8 cellular contexts compared by ENCODE assay signal in the genomic region with DNA sequence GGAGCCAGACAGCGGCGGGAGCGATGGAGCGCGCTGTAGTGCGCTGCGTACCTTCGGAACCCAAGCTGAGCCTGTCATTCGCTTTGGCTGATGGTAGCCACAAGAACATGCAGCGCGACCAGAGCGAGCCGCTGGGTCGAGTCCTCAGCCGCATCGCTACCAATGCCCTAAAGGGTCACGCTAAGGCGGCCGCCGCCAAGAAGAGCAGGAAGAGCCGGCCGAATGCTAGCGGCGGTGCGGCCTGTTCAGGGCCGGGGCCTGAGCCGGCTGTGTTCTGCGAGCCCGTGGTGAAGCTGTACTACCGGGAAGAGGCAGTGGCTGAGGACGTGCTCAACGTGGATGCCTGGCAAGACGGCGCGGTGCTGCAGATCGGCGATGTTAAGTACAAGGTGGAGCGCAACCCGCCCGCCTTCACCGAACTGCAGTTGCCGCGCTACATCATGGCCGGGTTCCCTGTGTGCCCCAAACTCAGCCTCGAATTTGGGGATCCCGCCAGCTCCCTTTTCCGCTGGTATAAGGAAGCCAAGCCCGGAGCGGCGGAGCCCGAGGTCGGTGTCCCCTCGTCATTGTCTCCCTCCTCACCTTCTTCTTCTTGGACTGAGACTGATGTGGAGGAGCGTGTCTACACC. TPM values are rescaled to one million over a fixed set of nuclear protein-coding genes. Genes with fewer than 3 reads are reported as not detected.
A peak's percentile ranks its signal among the peaks of the same experiment; 100 is the strongest.
DNase-seq lines count a peak whose midpoint lies in the region; ATAC-seq and TF ChIP-seq lines count a peak whose summit lies in the region.

No MANE protein-coding gene starts in this region.

- peak overlapping the region; percentile 99 to 100 for H3K27ac Mint-ChIP-seq in stimulated activated naive CD8-positive, alpha-beta T cell treated with anti-CD3 and anti-CD28 coated beads, Interleukin-15, amount 100 ng/mL, for 72 hours

- peak overlapping the region; percentile 94 to 97 for H3K9ac ChIP-seq in colonic mucosa (ENCODE audit: low read depth in 2 of 2, low read length in 2 of 2)

- ATAC-seq in GM18907 (IDR thresholded peaks at IDR 0.05; ENCODE audit: unreplicated experiment) (peak; percentile 46), HG03097 (IDR thresholded peaks at IDR 0.05; ENCODE audit: low FRiP score, unreplicated experiment) (peak; percentile 29)
- ATAC-seq in stimulated activated naive CD8-positive, alpha-beta T cell treated with anti-CD3 and anti-CD28 coated beads, Interleukin-15, amount 100 ng/mL, for 72 hours: peak; percentile 55

- H3K9me3 Mint-ChIP-seq in stimulated activated naive CD8-positive, alpha-beta T cell treated with anti-CD3 and anti-CD28 coated beads, Interleukin-15, amount 100 ng/mL, for 72 hours: no peaks in the 10 kb centered on the region

- H3K36me3 ChIP-seq in colonic mucosa: no peaks in the 10 kb centered on the region

- peaks cover 3% of the 10 kb centered on the region for H3K4me1 ChIP-seq in colonic mucosa

- H3K4me1 Mint-ChIP-seq in stimulated activated naive CD8-positive, alpha-beta T cell treated with anti-CD3 and anti-CD28 coated beads, Interleukin-15, amount 100 ng/mL, for 72 hours: peaks cover 49% of the 10 kb centered on the region

- H3K27me3 ChIP-seq in colonic mucosa: no peaks in the 10 kb centered on the region

- DNase-seq in Ammon's horn (ENCODE audit: low spot score) (peak; percentile 43), T-helper 2 cell (peak in 3 of 5 experiments; percentile 12 to 58 (median 20)), colonic mucosa (peak; percentile 33), lung microvascular endothelial cell (ENCODE audit: low read depth in 2 of 2) (peak; percentile 54 to 55), NCI-H1105 (lab: John Stamatoyannopoulos, UW) (no peak)
- no peak for DNase-seq in stimulated activated naive CD8-positive, alpha-beta T cell treated with anti-CD3 and anti-CD28 coated beads, Interleukin-15, amount 100 ng/mL, for 72 hours

- peak overlapping the region; percentile 84 to 99 for H3K4me3 Mint-ChIP-seq in stimulated activated naive CD8-positive, alpha-beta T cell treated with anti-CD3 and anti-CD28 coated beads, Interleukin-15, amount 100 ng/mL, for 72 hours

- H3K9me3 ChIP-seq in colonic mucosa: no peaks in the 10 kb centered on the region

- H3K4me3 ChIP-seq in colonic mucosa: peak overlapping the region; percentile 62

- peak overlapping the region; percentile 85 for H3K27ac ChIP-seq in colonic mucosa

- no peaks in the 10 kb centered on the region for H3K27me3 Mint-ChIP-seq in stimulated activated naive CD8-positive, alpha-beta T cell treated with anti-CD3 and anti-CD28 coated beads, Interleukin-15, amount 100 ng/mL, for 72 hours

- TF ChIP-seq CTCF in colonic mucosa (IDR thresholded peaks at IDR 0.05): no peak

- intact Hi-C loops in colonic mucosa (cut with DNase I): loop anchor here (5.0 kb wide), 1 partner anchor 41 kb away; the partner anchor contains the start of gene ARF4

RNA-seq across cellular contexts. Expression of gene PDE12, which starts 0.5 kb away (rescaled TPM):
- 10 to 100 TPM; 24.4 to 34.5 TPM for total RNA-seq in colonic mucosa
- total RNA-seq in lung microvascular endothelial cell: 6.1 and 8.7 TPM in 2 replicates

RNA-seq across cellular contexts. Expression of gene DNAH12, which starts 12.4 kb away (rescaled TPM):
- under 1 TPM; 0.02 to 0.05 TPM for total RNA-seq in colonic mucosa
- total RNA-seq in lung microvascular endothelial cell: under 0.01 TPM in 1 of 2 replicates, not detected in the other

RNA-seq across cellular contexts. Expression of gene ARF4, which starts 40.6 kb away (rescaled TPM):
- total RNA-seq in colonic mucosa (100 to 1,000 TPM; 213 to 250 TPM), lung microvascular endothelial cell (106 and 123 TPM in 2 replicates)

Comparison
In these comparisons a context has a peak if more than half of its experiments do, and no peak if none do; other contexts are left out.
1. DNase-seq: peak in Ammon's horn (single experiment), T-helper 2 cell (3 of 5), colonic mucosa (single experiment) and lung microvascular endothelial cell (2 of 2); none in stimulated activated naive CD8-positive, alpha-beta T cell treated with anti-CD3 and anti-CD28 coated beads, Interleukin-15, amount 100 ng/mL, for 72 hours (0 of 2) and NCI-H1105 (single experiment).
2. Peak in every context shown above with its lines, with median percentiles within 50 percentile points of each other: ATAC-seq.